ENCODE assay signal across 1 cellular context in genomic region chr5:149298857-149299404, GRCh38.
TF ChIP-seq lines count a peak whose summit lies in the region.

No MANE protein-coding gene starts in this region.

TF ChIP-seq in endothelial cell of umbilical vein, 7 proteins besides CTCF, POLR2A, EP300 and RAD21:
- TF ChIP-seq FOS (IDR thresholded peaks at IDR 0.05; ENCODE audit: borderline replicate concordance, insufficient read depth, low read length) = no peak
- TF ChIP-seq POLR2AphosphoS5 (IDR thresholded peaks at IDR 0.05; ENCODE audit: insufficient read depth, low read depth, low read length) = peak; percentile 93
- peak; percentile 41 for TF ChIP-seq JUN (IDR thresholded peaks at IDR 0.05; ENCODE audit: borderline replicate concordance, insufficient read depth, insufficient read length, low read depth)
- peak; percentile 31 for TF ChIP-seq MYC (IDR thresholded peaks at IDR 0.05; ENCODE audit: low read depth, low read length)
- TF ChIP-seq MAX (IDR thresholded peaks at IDR 0.05; ENCODE audit: insufficient read depth, insufficient read length) = peak; percentile 74
- TF ChIP-seq EZH2 (IDR thresholded peaks at IDR 0.05; ENCODE audit: borderline replicate concordance, low read depth, low read length, severe bottlenecking) = no peak
- peak; percentile 92 for TF ChIP-seq GATA2 (IDR thresholded peaks at IDR 0.05; ENCODE audit: insufficient read depth, insufficient read length, low read depth, low read length)
